Comparison of ENCODE assay signal across 18 cellular contexts in the genomic region with DNA sequence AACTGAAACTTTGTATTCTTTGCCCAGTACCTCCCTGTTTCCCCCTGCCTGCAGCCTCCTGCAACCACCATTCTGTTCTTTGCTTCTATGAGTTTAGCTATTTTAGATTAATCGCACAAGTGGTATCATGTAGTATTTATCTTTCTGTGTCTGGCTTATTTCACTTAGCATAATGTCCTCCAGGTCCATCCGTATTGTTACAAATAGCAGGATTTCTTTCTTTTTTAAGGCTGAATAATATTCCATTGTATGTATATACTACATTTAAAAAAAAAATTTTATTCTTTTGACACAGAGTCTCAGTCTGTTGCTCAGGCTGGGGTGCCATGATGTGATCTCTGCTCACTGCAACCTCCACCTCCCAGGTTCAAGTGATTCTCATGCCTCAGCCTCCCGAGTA. TPM values are rescaled to one million over a fixed set of nuclear protein-coding genes. Genes with fewer than 3 reads are reported as not detected.
"Had no signal": no experiment of that assay in that cellular context is flagged by ENCODE, and none has a peak within 500 bp of the region (broad histone marks: within the 10 kb centered on the region; RNA-seq: fewer than 3 reads in every experiment).

No MANE protein-coding gene starts in this region.

- H3K4me3 Mint-ChIP-seq: naive thymus-derived CD4-positive, alpha-beta T cell; nephron progenitor cell; stimulated activated naive B cell treated with anti-CD40 and anti-IgM and Interleukin-4, amounts not matched to agents 10 μg/mL and 1 μg/mL and 100 μg/mL, for 72 hours; stimulated activated naive CD8-positive, alpha-beta T cell treated with anti-CD3 and anti-CD28 coated beads, Interleukin-15, amount 100 ng/mL, for 72 hours had no signal

- DNase-seq: colonic mucosa; dermis blood vessel endothelial cell; foreskin melanocyte; heart left ventricle; hippocampal formation; mammary epithelial cell; naive thymus-derived CD4-positive, alpha-beta T cell; nephron progenitor cell; sigmoid colon; stimulated activated CD4-positive, alpha-beta T cell treated with anti-CD3 and anti-CD28 coated beads, Interleukin-2, amount 100 ng/mL, for 24 hours; stimulated activated CD4-positive, alpha-beta T cell treated with anti-CD3 and anti-CD28 coated beads, Interleukin-4, amount 100 ng/mL, for 4 hours; stimulated activated naive B cell treated with anti-CD40 and anti-IgM and Interleukin-4, amounts not matched to agents 10 μg/mL and 1 μg/mL and 100 μg/mL, for 72 hours; stimulated activated naive CD8-positive, alpha-beta T cell treated with anti-CD3 and anti-CD28 coated beads, Interleukin-15, amount 100 ng/mL, for 72 hours; transverse colon had no signal

- H3K4me1 ChIP-seq: colonic mucosa had no signal

- H3K36me3 ChIP-seq: colonic mucosa had no signal

- H3K27ac Mint-ChIP-seq: nephron progenitor cell; stimulated activated naive B cell treated with anti-CD40 and anti-IgM and Interleukin-4, amounts not matched to agents 10 μg/mL and 1 μg/mL and 100 μg/mL, for 72 hours; stimulated activated naive CD8-positive, alpha-beta T cell treated with anti-CD3 and anti-CD28 coated beads, Interleukin-15, amount 100 ng/mL, for 72 hours had no signal

- H3K9me3 Mint-ChIP-seq: nephron progenitor cell; stimulated activated naive CD8-positive, alpha-beta T cell treated with anti-CD3 and anti-CD28 coated beads, Interleukin-15, amount 100 ng/mL, for 72 hours had no signal

- H3K27ac ChIP-seq: colonic mucosa, neutrophil, sigmoid colon, skin epidermis, thoracic aorta, transverse colon had no signal

- H3K9me3 ChIP-seq: colonic mucosa, heart left ventricle, neutrophil, sigmoid colon, thoracic aorta, transverse colon had no signal

- H3K4me3 ChIP-seq: colonic mucosa, heart left ventricle, sigmoid colon, skin epidermis, thoracic aorta, transverse colon had no signal

- ATAC-seq: heart left ventricle; naive thymus-derived CD4-positive, alpha-beta T cell; stimulated activated naive B cell treated with anti-CD40 and anti-IgM and Interleukin-4, amounts not matched to agents 10 μg/mL and 1 μg/mL and 100 μg/mL, for 72 hours; stimulated activated naive CD8-positive, alpha-beta T cell treated with anti-CD3 and anti-CD28 coated beads, Interleukin-15, amount 100 ng/mL, for 72 hours had no signal

- H3K27me3 ChIP-seq: colonic mucosa, heart left ventricle, neutrophil, sigmoid colon, transverse colon had no signal

- H3K27me3 Mint-ChIP-seq: naive thymus-derived CD4-positive, alpha-beta T cell; stimulated activated naive B cell treated with anti-CD40 and anti-IgM and Interleukin-4, amounts not matched to agents 10 μg/mL and 1 μg/mL and 100 μg/mL, for 72 hours; stimulated activated naive CD8-positive, alpha-beta T cell treated with anti-CD3 and anti-CD28 coated beads, Interleukin-15, amount 100 ng/mL, for 72 hours had no signal

RNA-seq across cellular contexts. Expression of a gene that starts 51.0 kb away (rescaled TPM):
- total RNA-seq: osteoblast had no signal
